Comparison of ENCODE assay signal across 18 cellular contexts in the genomic region with DNA sequence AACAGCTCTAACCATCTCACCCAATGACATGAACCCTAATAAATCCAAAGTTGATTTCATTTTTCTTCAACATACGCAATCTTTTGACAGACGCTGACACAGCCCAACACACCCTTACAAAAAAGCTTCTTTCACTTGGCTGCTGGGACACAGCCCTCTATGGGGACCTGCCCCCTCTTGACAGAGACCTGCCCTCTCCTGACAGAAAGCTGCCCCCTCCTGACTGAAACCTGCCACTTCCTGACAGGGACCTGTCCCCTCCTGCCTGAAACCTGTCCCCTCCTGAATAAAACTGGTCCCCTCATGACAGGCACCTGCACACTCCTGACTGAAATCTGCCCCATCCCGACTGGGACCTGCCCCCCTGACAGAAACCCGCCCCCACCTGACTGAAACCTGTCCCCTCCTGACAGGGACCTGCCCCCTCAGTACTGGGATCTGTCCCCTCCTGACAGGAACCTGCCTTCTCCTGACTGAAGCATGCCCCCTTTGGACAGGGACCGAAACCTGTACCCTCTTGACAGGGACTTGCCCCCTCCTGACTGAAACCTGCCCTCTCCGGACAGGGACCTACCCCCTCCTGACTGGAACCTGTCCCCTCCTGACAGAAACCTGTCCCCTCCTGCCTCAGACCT.
DNase-seq lines count a peak whose midpoint lies in the region; ATAC-seq, FAIRE-seq and TF ChIP-seq lines count a peak whose summit lies in the region.
"Had no signal": no experiment of that assay in that cellular context is flagged by ENCODE, and none has a peak within 500 bp of the region (broad histone marks: within the 10 kb centered on the region; RNA-seq: fewer than 3 reads in every experiment).

No MANE protein-coding gene starts in this region.

- no peaks in the 10 kb centered on the region for H3K79me2 ChIP-seq in trophoblast cell (ENCODE audit: control insufficient read depth, insufficient read depth, low read length, poor library complexity)

- H3K18ac ChIP-seq in trophoblast cell (ENCODE audit: low read length): peak overlapping the region; percentile 2

- DNase-seq in Caco-2: peak; percentile 34 to 40
- peak; percentile 26 for DNase-seq in HT-29 (ENCODE audit: low spot score)
- DNase-seq in bronchial epithelial cell (ENCODE audit: low read depth): no peak
- no peak for DNase-seq in trophoblast cell
- no peak for DNase-seq in NCI-H526 treated with DMSO at 0.1 percent for 48 hours (lab: John Stamatoyannopoulos, UW)
- DNase-seq in NCI-H1417 treated with DMSO at 0.1 percent for 48 hours (lab: John Stamatoyannopoulos, UW): no peak
- no peak for DNase-seq in effector memory CD4-positive, alpha-beta T cell
- DNase-seq: activated CD4-positive, alpha-beta T cell treated with anti-CD3 and anti-CD28 coated beads for 1 hour; activated naive CD8-positive, alpha-beta T cell treated with anti-CD3 and anti-CD28 coated beads, Interleukin-2, amount 10 ng/mL, durations not matched to agents 7 days and 5 days; activated T-cell treated with anti-CD3 and anti-CD28 coated beads for 4 hours; cortex of kidney; Karpas-422; NCI-H187; NCI-H774; SK-N-SH had no signal

- H3K27ac ChIP-seq in trophoblast cell (ENCODE audit: low read depth, low read length): no peak overlapping the region
- H3K27ac ChIP-seq in effector memory CD4-positive, alpha-beta T cell (ENCODE audit: insufficient read depth, low read length, poor library complexity, severe bottlenecking): no peak overlapping the region

- FAIRE-seq in bronchial epithelial cell (lab: Jason Lieb, UNC): no peak
- FAIRE-seq: GM12878 had no signal

- H4K12ac ChIP-seq in trophoblast cell (ENCODE audit: low read depth, low read length): no peak overlapping the region

- H3K4me2 ChIP-seq in trophoblast cell (ENCODE audit: low read length): no peak overlapping the region
- H3K4me2 ChIP-seq: SK-N-SH had no signal

- no peak overlapping the region for H2AFZ ChIP-seq in trophoblast cell (ENCODE audit: insufficient read depth, low read length, poor library complexity)

- no CpG with 5 or more reads among the region's 6 CpGs for WGBS in trophoblast cell (ENCODE audit: extremely low coverage, insufficient coverage, insufficient read length)

- H3K9ac ChIP-seq in trophoblast cell (ENCODE audit: low read length): no peak overlapping the region
- H3K9ac ChIP-seq: SK-N-SH had no signal

- H3K14ac ChIP-seq in trophoblast cell (ENCODE audit: low read length): no peak overlapping the region

- no peak overlapping the region for H3K23ac ChIP-seq in trophoblast cell (ENCODE audit: low read length)

- H3K4me3 Mint-ChIP-seq in Caco-2 (ENCODE audit: unreplicated experiment): no peak overlapping the region
- H3K4me3 Mint-ChIP-seq: activated naive CD8-positive, alpha-beta T cell treated with anti-CD3 and anti-CD28 coated beads, Interleukin-2, amount 10 ng/mL, durations not matched to agents 7 days and 5 days; B cell had no signal

- H3K36me3 Mint-ChIP-seq in Caco-2 (ENCODE audit: insufficient read depth, unreplicated experiment): no peaks in the 10 kb centered on the region
- H3K36me3 Mint-ChIP-seq: activated naive CD8-positive, alpha-beta T cell treated with anti-CD3 and anti-CD28 coated beads, Interleukin-2, amount 10 ng/mL, durations not matched to agents 7 days and 5 days had no signal

- no peaks in the 10 kb centered on the region for H3K79me1 ChIP-seq in trophoblast cell (ENCODE audit: low read length)

- H2BK12ac ChIP-seq in trophoblast cell (ENCODE audit: low read length): no peak overlapping the region

- H3K27ac Mint-ChIP-seq in Caco-2 (ENCODE audit: unreplicated experiment): no peak overlapping the region
- H3K27ac Mint-ChIP-seq: activated naive CD8-positive, alpha-beta T cell treated with anti-CD3 and anti-CD28 coated beads, Interleukin-2, amount 10 ng/mL, durations not matched to agents 7 days and 5 days; B cell had no signal

- POLR2A ChIA-PET in Caco-2 (lab: Charles Lee): interaction anchor here (0.7 kb wide), 1 partner anchor 62 kb away, joined by 6 read pairs; no protein-coding TSS in a partner anchor

- H3K27me3 Mint-ChIP-seq in Caco-2 (ENCODE audit: insufficient read depth, unreplicated experiment): peaks cover 7% of the 10 kb centered on the region

- H3K4ac ChIP-seq in trophoblast cell (ENCODE audit: low read depth, low read length): no peak overlapping the region

- H2BK120ac ChIP-seq in trophoblast cell (ENCODE audit: insufficient read depth, low read length, poor library complexity): no peak overlapping the region

- H2BK5ac ChIP-seq in trophoblast cell (ENCODE audit: low read depth, low read length, poor library complexity): no peak overlapping the region

- no peaks in the 10 kb centered on the region for H3K4me1 Mint-ChIP-seq in Caco-2 (ENCODE audit: low read depth, unreplicated experiment)
- H3K4me1 Mint-ChIP-seq: activated naive CD8-positive, alpha-beta T cell treated with anti-CD3 and anti-CD28 coated beads, Interleukin-2, amount 10 ng/mL, durations not matched to agents 7 days and 5 days; B cell had no signal

- ATAC-seq in HG03342 (IDR thresholded peaks at IDR 0.05; ENCODE audit: unreplicated experiment): no peak
- ATAC-seq: GM12878 had no signal

- intact Hi-C loops in Caco-2 (cut with micrococcal nuclease; ENCODE audit: unreplicated experiment): loop anchor here (1.0 to 5.0 kb wide), 2 partner anchors 96 to 102 kb away; no protein-coding TSS in a partner anchor

- H3K9me3 Mint-ChIP-seq in Caco-2 (ENCODE audit: unreplicated experiment): no peaks in the 10 kb centered on the region
- H3K9me3 Mint-ChIP-seq: activated naive CD8-positive, alpha-beta T cell treated with anti-CD3 and anti-CD28 coated beads, Interleukin-2, amount 10 ng/mL, durations not matched to agents 7 days and 5 days had no signal

- H3K27me3 ChIP-seq in Caco-2 (replicated peaks; ENCODE audit: control insufficient read depth, insufficient read depth, low read length): no peaks in the 10 kb centered on the region
- no peaks in the 10 kb centered on the region for H3K27me3 ChIP-seq in bronchial epithelial cell (ENCODE audit: control insufficient read depth, insufficient read depth, low read length)
- H3K27me3 ChIP-seq in trophoblast cell (ENCODE audit: insufficient read depth, low read length): no peaks in the 10 kb centered on the region
- H3K27me3 ChIP-seq in effector memory CD4-positive, alpha-beta T cell (replicated peaks; ENCODE audit: control insufficient read depth, insufficient read depth, low read length, poor library complexity, severe bottlenecking): no peaks in the 10 kb centered on the region

- peak overlapping the region; percentile 15 for H4K91ac ChIP-seq in trophoblast cell (ENCODE audit: low read depth, low read length)

- H4K8ac ChIP-seq in trophoblast cell (ENCODE audit: low read depth, low read length): peak overlapping the region; percentile 6

- H3K36me3 ChIP-seq in Caco-2 (ENCODE audit: control insufficient read depth, insufficient read depth, low read length) (no peaks in the 10 kb centered on the region), bronchial epithelial cell (ENCODE audit: control insufficient read depth, insufficient read depth, low read length) (peaks cover 3% of the 10 kb centered on the region), trophoblast cell (ENCODE audit: control insufficient read depth in 1 of 2, insufficient read depth in 2 of 2, low read length in 2 of 2) (peaks cover 41 to 51% of the 10 kb centered on the region in 2 experiments)
- H3K36me3 ChIP-seq in effector memory CD4-positive, alpha-beta T cell (ENCODE audit: control insufficient read depth, insufficient read depth, low read length): no peaks in the 10 kb centered on the region

- H3K4me3 ChIP-seq in Caco-2 (ENCODE audit: low read depth, low read length) (no peak overlapping the region), bronchial epithelial cell (ENCODE audit: low read depth, low read length) (no peak overlapping the region), trophoblast cell (ENCODE audit: low read depth, low read length) (no peak overlapping the region)
- no peak overlapping the region for H3K4me3 ChIP-seq in effector memory CD4-positive, alpha-beta T cell (ENCODE audit: insufficient read depth, low read depth, low read length, poor library complexity, severe bottlenecking)
- H3K4me3 ChIP-seq: GM12878 had no signal

- peak; percentile 9 to 10 for TF ChIP-seq CTCF in Caco-2 (IDR thresholded peaks at IDR 0.05; ENCODE audit: insufficient read depth in 1 of 2, low read depth in 1 of 2, low read length in 1 of 2, severe bottlenecking in 1 of 2, unreplicated experiment in 1 of 2)
- TF ChIP-seq CTCF in bronchial epithelial cell (IDR thresholded peaks at IDR 0.05; ENCODE audit: insufficient read depth, low read length, severe bottlenecking): peak; percentile 11

- CTCF ChIA-PET in Caco-2 (lab: Charles Lee): interaction anchor here (0.6 kb wide), 1 partner anchor 14 kb away, joined by 3 read pairs; no protein-coding TSS in a partner anchor

- no peaks in the 10 kb centered on the region for H3K4me1 ChIP-seq in Caco-2
- H3K4me1 ChIP-seq in trophoblast cell (ENCODE audit: control insufficient read depth in 1 of 2, insufficient read depth in 2 of 2, low read length in 2 of 2): peaks cover 15 to 18% of the 10 kb centered on the region in 2 experiments
- H3K4me1 ChIP-seq in effector memory CD4-positive, alpha-beta T cell (ENCODE audit: control insufficient read depth, insufficient read depth, low read length, poor library complexity, severe bottlenecking): no peaks in the 10 kb centered on the region

- H3K9me3 ChIP-seq in Caco-2 (no peaks in the 10 kb centered on the region), trophoblast cell (ENCODE audit: insufficient read depth, low read depth, low read length) (no peaks in the 10 kb centered on the region)
- no peaks in the 10 kb centered on the region for H3K9me3 ChIP-seq in effector memory CD4-positive, alpha-beta T cell (ENCODE audit: control insufficient read depth, low read length)
- H3K9me3 ChIP-seq: SK-N-SH had no signal

- no peak overlapping the region for H2AK5ac ChIP-seq in trophoblast cell (ENCODE audit: low read length)

- BruUV-seq in Caco-2 (replicated peaks; lab: Mats Ljungman, UMichigan): no TSS peak

Comparison
In these comparisons a context has a peak if more than half of its experiments do, and no peak if none do; other contexts are left out.
1. DNase-seq: peak in Caco-2 (2 of 2) and HT-29 (single experiment); none in bronchial epithelial cell (single experiment), trophoblast cell (0 of 2), NCI-H526 treated with DMSO at 0.1 percent for 48 hours (single experiment), NCI-H1417 treated with DMSO at 0.1 percent for 48 hours (single experiment) and effector memory CD4-positive, alpha-beta T cell (0 of 3).